ENCODE assay signal across 1 cellular context in the genomic region with DNA sequence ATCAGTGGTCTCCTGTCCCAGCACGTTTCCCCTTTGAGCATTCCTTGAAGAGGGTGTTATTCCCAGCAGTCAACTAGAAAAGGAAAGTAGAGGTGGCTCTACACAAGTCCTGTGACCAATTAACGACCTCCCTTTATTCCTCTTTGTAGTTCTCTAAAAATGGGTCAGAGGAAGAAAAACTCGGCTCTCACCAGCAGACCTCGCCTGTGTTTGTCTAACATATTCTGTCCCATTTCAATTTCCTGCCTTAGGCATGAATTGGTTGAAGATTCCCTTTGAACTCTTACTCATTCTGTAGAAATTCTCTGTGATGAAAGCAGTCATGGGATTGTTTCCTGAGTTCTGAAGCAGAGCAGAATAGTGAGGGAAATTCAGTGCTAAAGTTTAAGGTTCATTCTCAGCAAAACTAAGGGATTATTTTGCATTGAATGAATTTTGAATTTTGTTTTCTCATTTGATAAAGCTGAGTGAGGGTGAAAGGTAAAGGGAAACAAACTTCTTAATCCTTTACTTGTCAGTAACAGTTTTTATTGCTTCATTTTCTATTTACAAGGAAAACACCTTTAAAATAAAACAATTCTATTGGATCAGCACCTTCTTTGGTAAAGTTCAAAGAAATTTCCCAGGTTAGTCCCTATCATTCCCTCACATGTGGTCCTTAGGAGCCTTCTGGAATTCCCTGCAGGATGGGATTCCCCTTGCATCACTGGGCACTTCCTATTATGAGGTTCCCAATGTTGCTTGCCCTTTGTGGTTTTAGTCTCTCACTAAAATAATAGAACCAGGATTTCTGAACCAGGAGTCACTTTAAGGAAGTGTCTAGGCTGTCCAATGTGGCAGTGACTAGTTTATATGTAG.
TF ChIP-seq lines count a peak whose summit lies in the region.

No MANE protein-coding gene starts in this region.

TF ChIP-seq in HepG2, 621 proteins besides CTCF, POLR2A, EP300 and RAD21 (continued from another document and continues in another):
- TF ChIP-seq MAZ (IDR thresholded peaks at IDR 0.05; ENCODE audit: borderline replicate concordance, low read depth, low read length) (no peak), MAZ (CRISPR knock-in tag; IDR thresholded peaks at IDR 0.05; ENCODE audit: low read depth) (no peak), POLR2AphosphoS2 (IDR thresholded peaks at IDR 0.05; ENCODE audit: low read depth, low read length) (no peak), ZMAT3 (CRISPR knock-in tag; conservative IDR thresholded peaks at IDR 0.05) (no peak; the same call in 1 of the 2 replicates), ZNF672 (CRISPR knock-in tag; IDR thresholded peaks at IDR 0.05) (no peak), SIN3B (IDR thresholded peaks at IDR 0.05; ENCODE audit: low read length) (peak; percentile 7; the same call in 1 of the 2 replicates), ZKSCAN1 (IDR thresholded peaks at IDR 0.05; ENCODE audit: low read length) (no peak), HDAC6 (IDR thresholded peaks at IDR 0.05; ENCODE audit: low read depth, low read length) (no peak), HDAC2 (CRISPR knock-in tag; IDR thresholded peaks at IDR 0.05) (peak; percentile 87), RXRB (CRISPR knock-in tag; IDR thresholded peaks at IDR 0.05; ENCODE audit: borderline replicate concordance) (peak; percentile 91), MTA3 (CRISPR knock-in tag; IDR thresholded peaks at IDR 0.05) (no peak), HOXA7 (CRISPR knock-in tag; IDR thresholded peaks at IDR 0.05) (no peak), ZNF883 (CRISPR knock-in tag; IDR thresholded peaks at IDR 0.05; ENCODE audit: not compliant biosample characterization) (no peak), NR2C2 (CRISPR knock-in tag; IDR thresholded peaks at IDR 0.05; ENCODE audit: borderline replicate concordance) (peak; percentile 85), TSC22D2 (CRISPR knock-in tag; IDR thresholded peaks at IDR 0.05; ENCODE audit: borderline replicate concordance) (no peak; the same call in 1 of the 2 replicates), IRF2 (CRISPR knock-in tag; IDR thresholded peaks at IDR 0.05) (peak; percentile 93), ISX (CRISPR knock-in tag; conservative IDR thresholded peaks at IDR 0.05) (0 out of 2 replicates have a peak, but pooled peaks have one; percentile 21), ZNF224 (CRISPR knock-in tag; IDR thresholded peaks at IDR 0.05) (no peak), ZMYM2 (CRISPR knock-in tag; IDR thresholded peaks at IDR 0.05) (no peak), SP5 (CRISPR knock-in tag; IDR thresholded peaks at IDR 0.05; ENCODE audit: borderline replicate concordance, low read depth) (peak; percentile 7; the same call in 1 of the 2 replicates), ZNF101 (CRISPR knock-in tag; IDR thresholded peaks at IDR 0.05; ENCODE audit: borderline replicate concordance, low read depth) (no peak), ARNTL (CRISPR knock-in tag; IDR thresholded peaks at IDR 0.05) (peak; percentile 68), TAF15 (IDR thresholded peaks at IDR 0.05; ENCODE audit: low read depth, low read length, poor library complexity, severe bottlenecking) (no peak), JUNB (CRISPR knock-in tag; IDR thresholded peaks at IDR 0.05; ENCODE audit: borderline replicate concordance) (peak; percentile 82; the same call in 1 of the 2 replicates), TOE1 (CRISPR knock-in tag; IDR thresholded peaks at IDR 0.05) (no peak), ZNF510 (CRISPR knock-in tag; IDR thresholded peaks at IDR 0.05; ENCODE audit: low read depth) (0 out of 2 replicates have a peak, but pooled peaks have one; percentile 70), RBFOX2 (IDR thresholded peaks at IDR 0.05; ENCODE audit: low read depth, low read length) (peak; percentile 52; the same call in 1 of the 2 replicates), HIVEP1 (CRISPR knock-in tag; IDR thresholded peaks at IDR 0.05) (no peak), SRSF4 (IDR thresholded peaks at IDR 0.05; ENCODE audit: low read depth, low read length, poor library complexity, severe bottlenecking) (no peak), TP53 (CRISPR knock-in tag; conservative IDR thresholded peaks at IDR 0.05) (0 out of 2 replicates have a peak, but pooled peaks have one; percentile 44), ZNF274 (CRISPR knock-in tag; IDR thresholded peaks at IDR 0.05) (no peak), GATA4 (IDR thresholded peaks at IDR 0.05; ENCODE audit: borderline replicate concordance, low read depth) (peak; percentile 87; the same call in 1 of the 2 replicates)
- TF ChIP-seq, protein P1, sequence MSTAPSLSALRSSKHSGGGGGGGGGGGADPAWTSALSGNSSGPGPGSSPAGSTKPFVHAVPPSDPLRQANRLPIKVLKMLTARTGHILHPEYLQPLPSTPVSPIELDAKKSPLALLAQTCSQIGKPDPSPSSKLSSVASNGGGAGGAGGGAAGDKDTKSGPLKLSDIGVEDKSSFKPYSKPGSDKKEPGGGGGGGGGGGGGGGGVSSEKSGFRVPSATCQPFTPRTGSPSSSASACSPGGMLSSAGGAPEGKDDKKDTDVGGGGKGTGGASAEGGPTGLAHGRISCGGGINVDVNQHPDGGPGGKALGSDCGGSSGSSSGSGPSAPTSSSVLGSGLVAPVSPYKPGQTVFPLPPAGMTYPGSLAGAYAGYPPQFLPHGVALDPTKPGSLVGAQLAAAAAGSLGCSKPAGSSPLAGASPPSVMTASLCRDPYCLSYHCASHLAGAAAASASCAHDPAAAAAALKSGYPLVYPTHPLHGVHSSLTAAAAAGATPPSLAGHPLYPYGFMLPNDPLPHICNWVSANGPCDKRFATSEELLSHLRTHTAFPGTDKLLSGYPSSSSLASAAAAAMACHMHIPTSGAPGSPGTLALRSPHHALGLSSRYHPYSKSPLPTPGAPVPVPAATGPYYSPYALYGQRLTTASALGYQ (CRISPR knock-in tag; IDR thresholded peaks at IDR 0.05): peak; percentile 88; the same call in 1 of the 2 replicates
- TF ChIP-seq, protein P2, sequence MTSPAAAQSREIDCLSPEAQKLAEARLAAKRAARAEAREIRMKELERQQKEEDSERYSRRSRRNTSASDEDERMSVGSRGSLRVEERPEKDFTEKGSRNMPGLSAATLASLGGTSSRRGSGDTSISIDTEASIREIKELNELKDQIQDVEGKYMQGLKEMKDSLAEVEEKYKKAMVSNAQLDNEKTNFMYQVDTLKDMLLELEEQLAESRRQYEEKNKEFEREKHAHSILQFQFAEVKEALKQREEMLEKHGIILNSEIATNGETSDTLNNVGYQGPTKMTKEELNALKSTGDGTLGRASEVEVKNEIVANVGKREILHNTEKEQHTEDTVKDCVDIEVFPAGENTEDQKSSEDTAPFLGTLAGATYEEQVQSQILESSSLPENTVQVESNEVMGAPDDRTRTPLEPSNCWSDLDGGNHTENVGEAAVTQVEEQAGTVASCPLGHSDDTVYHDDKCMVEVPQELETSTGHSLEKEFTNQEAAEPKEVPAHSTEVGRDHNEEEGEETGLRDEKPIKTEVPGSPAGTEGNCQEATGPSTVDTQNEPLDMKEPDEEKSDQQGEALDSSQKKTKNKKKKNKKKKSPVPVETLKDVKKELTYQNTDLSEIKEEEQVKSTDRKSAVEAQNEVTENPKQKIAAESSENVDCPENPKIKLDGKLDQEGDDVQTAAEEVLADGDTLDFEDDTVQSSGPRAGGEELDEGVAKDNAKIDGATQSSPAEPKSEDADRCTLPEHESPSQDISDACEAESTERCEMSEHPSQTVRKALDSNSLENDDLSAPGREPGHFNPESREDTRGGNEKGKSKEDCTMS (CRISPR knock-in tag; conservative IDR thresholded peaks at IDR 0.05): no peak
- TF ChIP-seq, protein P3, sequence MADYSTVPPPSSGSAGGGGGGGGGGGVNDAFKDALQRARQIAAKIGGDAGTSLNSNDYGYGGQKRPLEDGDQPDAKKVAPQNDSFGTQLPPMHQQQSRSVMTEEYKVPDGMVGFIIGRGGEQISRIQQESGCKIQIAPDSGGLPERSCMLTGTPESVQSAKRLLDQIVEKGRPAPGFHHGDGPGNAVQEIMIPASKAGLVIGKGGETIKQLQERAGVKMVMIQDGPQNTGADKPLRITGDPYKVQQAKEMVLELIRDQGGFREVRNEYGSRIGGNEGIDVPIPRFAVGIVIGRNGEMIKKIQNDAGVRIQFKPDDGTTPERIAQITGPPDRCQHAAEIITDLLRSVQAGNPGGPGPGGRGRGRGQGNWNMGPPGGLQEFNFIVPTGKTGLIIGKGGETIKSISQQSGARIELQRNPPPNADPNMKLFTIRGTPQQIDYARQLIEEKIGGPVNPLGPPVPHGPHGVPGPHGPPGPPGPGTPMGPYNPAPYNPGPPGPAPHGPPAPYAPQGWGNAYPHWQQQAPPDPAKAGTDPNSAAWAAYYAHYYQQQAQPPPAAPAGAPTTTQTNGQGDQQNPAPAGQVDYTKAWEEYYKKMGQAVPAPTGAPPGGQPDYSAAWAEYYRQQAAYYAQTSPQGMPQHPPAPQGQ (CRISPR knock-in tag; IDR thresholded peaks at IDR 0.05; ENCODE audit: borderline replicate concordance): no peak
- TF ChIP-seq, protein P4, sequence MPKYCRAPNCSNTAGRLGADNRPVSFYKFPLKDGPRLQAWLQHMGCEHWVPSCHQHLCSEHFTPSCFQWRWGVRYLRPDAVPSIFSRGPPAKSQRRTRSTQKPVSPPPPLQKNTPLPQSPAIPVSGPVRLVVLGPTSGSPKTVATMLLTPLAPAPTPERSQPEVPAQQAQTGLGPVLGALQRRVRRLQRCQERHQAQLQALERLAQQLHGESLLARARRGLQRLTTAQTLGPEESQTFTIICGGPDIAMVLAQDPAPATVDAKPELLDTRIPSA (CRISPR knock-in tag; IDR thresholded peaks at IDR 0.05; ENCODE audit: borderline replicate concordance): no peak
- TF ChIP-seq, protein P5, sequence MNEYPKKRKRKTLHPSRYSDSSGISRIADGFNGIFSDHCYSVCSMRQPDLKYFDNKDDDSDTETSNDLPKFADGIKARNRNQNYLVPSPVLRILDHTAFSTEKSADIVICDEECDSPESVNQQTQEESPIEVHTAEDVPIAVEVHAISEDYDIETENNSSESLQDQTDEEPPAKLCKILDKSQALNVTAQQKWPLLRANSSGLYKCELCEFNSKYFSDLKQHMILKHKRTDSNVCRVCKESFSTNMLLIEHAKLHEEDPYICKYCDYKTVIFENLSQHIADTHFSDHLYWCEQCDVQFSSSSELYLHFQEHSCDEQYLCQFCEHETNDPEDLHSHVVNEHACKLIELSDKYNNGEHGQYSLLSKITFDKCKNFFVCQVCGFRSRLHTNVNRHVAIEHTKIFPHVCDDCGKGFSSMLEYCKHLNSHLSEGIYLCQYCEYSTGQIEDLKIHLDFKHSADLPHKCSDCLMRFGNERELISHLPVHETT (CRISPR knock-in tag; conservative IDR thresholded peaks at IDR 0.05): 0 out of 2 replicates have a peak, but pooled peaks have one; percentile 63
- TF ChIP-seq, protein P6, sequence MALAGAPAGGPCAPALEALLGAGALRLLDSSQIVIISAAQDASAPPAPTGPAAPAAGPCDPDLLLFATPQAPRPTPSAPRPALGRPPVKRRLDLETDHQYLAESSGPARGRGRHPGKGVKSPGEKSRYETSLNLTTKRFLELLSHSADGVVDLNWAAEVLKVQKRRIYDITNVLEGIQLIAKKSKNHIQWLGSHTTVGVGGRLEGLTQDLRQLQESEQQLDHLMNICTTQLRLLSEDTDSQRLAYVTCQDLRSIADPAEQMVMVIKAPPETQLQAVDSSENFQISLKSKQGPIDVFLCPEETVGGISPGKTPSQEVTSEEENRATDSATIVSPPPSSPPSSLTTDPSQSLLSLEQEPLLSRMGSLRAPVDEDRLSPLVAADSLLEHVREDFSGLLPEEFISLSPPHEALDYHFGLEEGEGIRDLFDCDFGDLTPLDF (CRISPR knock-in tag; IDR thresholded peaks at IDR 0.05): no peak
- TF ChIP-seq, protein P7, sequence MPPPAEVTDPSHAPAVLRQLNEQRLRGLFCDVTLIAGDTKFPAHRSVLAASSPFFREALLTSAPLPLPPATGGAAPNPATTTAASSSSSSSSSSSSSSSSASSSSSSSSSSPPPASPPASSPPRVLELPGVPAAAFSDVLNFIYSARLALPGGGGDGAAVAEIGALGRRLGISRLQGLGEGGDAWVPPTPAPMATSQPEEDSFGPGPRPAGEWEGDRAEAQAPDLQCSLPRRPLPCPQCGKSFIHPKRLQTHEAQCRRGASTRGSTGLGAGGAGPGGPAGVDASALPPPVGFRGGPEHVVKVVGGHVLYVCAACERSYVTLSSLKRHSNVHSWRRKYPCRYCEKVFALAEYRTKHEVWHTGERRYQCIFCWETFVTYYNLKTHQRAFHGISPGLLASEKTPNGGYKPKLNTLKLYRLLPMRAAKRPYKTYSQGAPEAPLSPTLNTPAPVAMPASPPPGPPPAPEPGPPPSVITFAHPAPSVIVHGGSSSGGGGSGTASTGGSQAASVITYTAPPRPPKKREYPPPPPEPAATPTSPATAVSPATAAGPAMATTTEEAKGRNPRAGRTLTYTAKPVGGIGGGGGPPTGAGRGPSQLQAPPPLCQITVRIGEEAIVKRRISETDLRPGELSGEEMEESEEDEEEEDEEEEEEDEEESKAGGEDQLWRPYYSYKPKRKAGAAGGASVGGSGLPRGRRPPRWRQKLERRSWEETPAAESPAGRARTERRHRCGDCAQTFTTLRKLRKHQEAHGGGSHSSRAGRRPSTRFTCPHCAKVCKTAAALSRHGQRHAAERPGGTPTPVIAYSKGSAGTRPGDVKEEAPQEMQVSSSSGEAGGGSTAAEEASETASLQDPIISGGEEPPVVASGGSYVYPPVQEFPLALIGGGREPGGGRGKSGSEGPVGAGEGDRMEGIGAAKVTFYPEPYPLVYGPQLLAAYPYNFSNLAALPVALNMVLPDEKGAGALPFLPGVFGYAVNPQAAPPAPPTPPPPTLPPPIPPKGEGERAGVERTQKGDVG (CRISPR knock-in tag; IDR thresholded peaks at IDR 0.05; ENCODE audit: borderline replicate concordance): no peak
- TF ChIP-seq, protein P8, sequence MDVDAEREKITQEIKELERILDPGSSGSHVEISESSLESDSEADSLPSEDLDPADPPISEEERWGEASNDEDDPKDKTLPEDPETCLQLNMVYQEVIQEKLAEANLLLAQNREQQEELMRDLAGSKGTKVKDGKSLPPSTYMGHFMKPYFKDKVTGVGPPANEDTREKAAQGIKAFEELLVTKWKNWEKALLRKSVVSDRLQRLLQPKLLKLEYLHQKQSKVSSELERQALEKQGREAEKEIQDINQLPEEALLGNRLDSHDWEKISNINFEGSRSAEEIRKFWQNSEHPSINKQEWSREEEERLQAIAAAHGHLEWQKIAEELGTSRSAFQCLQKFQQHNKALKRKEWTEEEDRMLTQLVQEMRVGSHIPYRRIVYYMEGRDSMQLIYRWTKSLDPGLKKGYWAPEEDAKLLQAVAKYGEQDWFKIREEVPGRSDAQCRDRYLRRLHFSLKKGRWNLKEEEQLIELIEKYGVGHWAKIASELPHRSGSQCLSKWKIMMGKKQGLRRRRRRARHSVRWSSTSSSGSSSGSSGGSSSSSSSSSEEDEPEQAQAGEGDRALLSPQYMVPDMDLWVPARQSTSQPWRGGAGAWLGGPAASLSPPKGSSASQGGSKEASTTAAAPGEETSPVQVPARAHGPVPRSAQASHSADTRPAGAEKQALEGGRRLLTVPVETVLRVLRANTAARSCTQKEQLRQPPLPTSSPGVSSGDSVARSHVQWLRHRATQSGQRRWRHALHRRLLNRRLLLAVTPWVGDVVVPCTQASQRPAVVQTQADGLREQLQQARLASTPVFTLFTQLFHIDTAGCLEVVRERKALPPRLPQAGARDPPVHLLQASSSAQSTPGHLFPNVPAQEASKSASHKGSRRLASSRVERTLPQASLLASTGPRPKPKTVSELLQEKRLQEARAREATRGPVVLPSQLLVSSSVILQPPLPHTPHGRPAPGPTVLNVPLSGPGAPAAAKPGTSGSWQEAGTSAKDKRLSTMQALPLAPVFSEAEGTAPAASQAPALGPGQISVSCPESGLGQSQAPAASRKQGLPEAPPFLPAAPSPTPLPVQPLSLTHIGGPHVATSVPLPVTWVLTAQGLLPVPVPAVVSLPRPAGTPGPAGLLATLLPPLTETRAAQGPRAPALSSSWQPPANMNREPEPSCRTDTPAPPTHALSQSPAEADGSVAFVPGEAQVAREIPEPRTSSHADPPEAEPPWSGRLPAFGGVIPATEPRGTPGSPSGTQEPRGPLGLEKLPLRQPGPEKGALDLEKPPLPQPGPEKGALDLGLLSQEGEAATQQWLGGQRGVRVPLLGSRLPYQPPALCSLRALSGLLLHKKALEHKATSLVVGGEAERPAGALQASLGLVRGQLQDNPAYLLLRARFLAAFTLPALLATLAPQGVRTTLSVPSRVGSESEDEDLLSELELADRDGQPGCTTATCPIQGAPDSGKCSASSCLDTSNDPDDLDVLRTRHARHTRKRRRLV (CRISPR knock-in tag; IDR thresholded peaks at IDR 0.05): no peak
